24 cellular contexts compared by ENCODE assay signal in genomic region chr16:84196101-84196500, GRCh38. TPM values are rescaled to one million over a fixed set of nuclear protein-coding genes. Genes with fewer than 3 reads are reported as not detected.
"Had no signal": no experiment of that assay in that cellular context is flagged by ENCODE, and none has a peak within 500 bp of the region (broad histone marks: within the 10 kb centered on the region; RNA-seq: fewer than 3 reads in every experiment).

No MANE protein-coding gene starts in this region.

- H3K4me1 ChIP-seq: gastroesophageal sphincter, left ventricle myocardium inferior had no signal

- H3K36me3 ChIP-seq: gastroesophageal sphincter, heart right ventricle, left ventricle myocardium inferior had no signal

- DNase-seq: activated B cell treated with CpG ODN at 0.5 μM for 24 hours; activated CD4-positive, alpha-beta memory T cell treated with anti-CD3 and anti-CD28 coated beads for 36 hours; activated CD4-positive, alpha-beta T cell treated with anti-CD3 and anti-CD28 coated beads for 4 hours; activated CD8-positive, alpha-beta memory T cell treated with anti-CD3 and anti-CD28 coated beads, Interleukin-2, amount 10 ng/mL, durations not matched to agents 7 days and 5 days; activated naive CD4-positive, alpha-beta T cell treated with Interleukin-2 at 50 U/mL for 16 hours; activated naive CD8-positive, alpha-beta T cell treated with anti-CD3 and anti-CD28 coated beads, Interleukin-2, amount 10 ng/mL, durations not matched to agents 7 days and 5 days; amygdala; caudate nucleus; dorsolateral prefrontal cortex; heart right ventricle; kidney glomerular epithelial cell; left ventricle myocardium inferior; T-helper 1 cell; T-helper 9 cell; trophoblast cell had no signal

- H3K9me3 ChIP-seq: gastroesophageal sphincter, heart right ventricle, left ventricle myocardium inferior had no signal

- H3K27ac ChIP-seq: dorsolateral prefrontal cortex, epithelial cell of prostate, gastroesophageal sphincter, heart right ventricle, left ventricle myocardium inferior had no signal

- H3K4me3 ChIP-seq: dorsolateral prefrontal cortex, gastroesophageal sphincter, heart right ventricle, left ventricle myocardium inferior had no signal

RNA-seq across cellular contexts. Expression of gene ADAD2, which starts 5.1 kb away (rescaled TPM):
- total RNA-seq: activated B cell treated with CpG ODN at 0.5 μM for 24 hours; activated CD8-positive, alpha-beta memory T cell treated with anti-CD3 and anti-CD28 coated beads, Interleukin-2, amount 10 ng/mL, durations not matched to agents 7 days and 5 days; activated naive CD8-positive, alpha-beta T cell treated with anti-CD3 and anti-CD28 coated beads, Interleukin-2, amount 10 ng/mL, durations not matched to agents 7 days and 5 days; activated T-helper 2 cell treated with anti-CD3 and anti-CD28 coated beads, Interferon-gamma antibody, Interleukin-2, Interleukin-4, amounts not matched to agents 10 μg/mL and 5 μg/mL and 100 μg/mL, durations not matched to agents 14 hours and 24 hours and 36 hours; mononuclear cell; neural crest cell; progenitor cell of endocrine pancreas; skeletal muscle tissue; temporal lobe had no signal

RNA-seq across cellular contexts. Expression of gene KCNG4, which starts 43.7 kb away (rescaled TPM):
- total RNA-seq: activated B cell treated with CpG ODN at 0.5 μM for 24 hours; activated CD4-positive, alpha-beta memory T cell treated with anti-CD3 and anti-CD28 coated beads for 36 hours; activated CD8-positive, alpha-beta memory T cell treated with anti-CD3 and anti-CD28 coated beads, Interleukin-2, amount 10 ng/mL, durations not matched to agents 7 days and 5 days; activated naive CD8-positive, alpha-beta T cell treated with anti-CD3 and anti-CD28 coated beads, Interleukin-2, amount 10 ng/mL, durations not matched to agents 7 days and 5 days; activated T-helper 2 cell treated with anti-CD3 and anti-CD28 coated beads, Interferon-gamma antibody, Interleukin-2, Interleukin-4, amounts not matched to agents 10 μg/mL and 5 μg/mL and 100 μg/mL, durations not matched to agents 14 hours and 24 hours and 36 hours; gastroesophageal sphincter; heart right ventricle; left ventricle myocardium inferior; mononuclear cell; neural crest cell; osteoblast; progenitor cell of endocrine pancreas; skeletal muscle tissue; temporal lobe had no signal

RNA-seq across cellular contexts. Expression of gene DNAAF1, which starts 51.0 kb away (rescaled TPM):
- total RNA-seq: activated B cell treated with CpG ODN at 0.5 μM for 24 hours; activated CD4-positive, alpha-beta memory T cell treated with anti-CD3 and anti-CD28 coated beads for 36 hours; activated CD8-positive, alpha-beta memory T cell treated with anti-CD3 and anti-CD28 coated beads, Interleukin-2, amount 10 ng/mL, durations not matched to agents 7 days and 5 days; activated naive CD8-positive, alpha-beta T cell treated with anti-CD3 and anti-CD28 coated beads, Interleukin-2, amount 10 ng/mL, durations not matched to agents 7 days and 5 days; skeletal muscle tissue had no signal
